ENCODE assay signal across 29 cellular contexts in genomic region chr6:84453499-84453898, GRCh38.
"Had no signal": no experiment of that assay in that cellular context is flagged by ENCODE, and none has a peak within 500 bp of the region (broad histone marks: within the 10 kb centered on the region; RNA-seq: fewer than 3 reads in every experiment).

No MANE protein-coding gene starts in this region.

- H3K4me3 ChIP-seq: adrenal gland, cardiac muscle cell, coronary artery, dorsolateral prefrontal cortex, lower lobe of right lung, psoas muscle, sigmoid colon, stomach, thyroid gland, upper lobe of left lung, vagina had no signal

- H3K79me2 ChIP-seq: parathyroid adenoma had no signal

- H3K9me3 ChIP-seq: adrenal gland, lower lobe of right lung, sigmoid colon, stomach, thyroid gland, upper lobe of left lung, vagina had no signal

- ATAC-seq: left lobe of liver; lower lobe of right lung; naive thymus-derived CD8-positive, alpha-beta T cell; psoas muscle; stimulated activated naive B cell treated with anti-CD40 and anti-IgM and Interleukin-4, amounts not matched to agents 10 μg/mL and 1 μg/mL and 100 μg/mL, for 72 hours had no signal

- H3K36me3 ChIP-seq: adrenal gland, cardiac muscle cell, lower lobe of right lung, sigmoid colon, stomach, thyroid gland, upper lobe of left lung, vagina had no signal

- H3K27ac ChIP-seq: adrenal gland, cardiac muscle cell, coronary artery, dorsolateral prefrontal cortex, lower lobe of right lung, parathyroid adenoma, psoas muscle, sigmoid colon, stomach, thyroid gland, upper lobe of left lung, vagina had no signal

- H3K27me3 ChIP-seq: adrenal gland, cardiac muscle cell, sigmoid colon, stomach, thyroid gland, upper lobe of left lung, vagina had no signal

- H3K4me1 ChIP-seq: adrenal gland, lower lobe of right lung, parathyroid adenoma, psoas muscle, sigmoid colon, stomach, thyroid gland, upper lobe of left lung, vagina had no signal

- DNase-seq: activated CD4-positive, alpha-beta T cell treated with anti-CD3 and anti-CD28 coated beads for 48 hours; activated CD4-positive, alpha-beta T cell treated with anti-CD3 and anti-CD28 coated beads, Interleukin-2, amount 50 U/mL, for 48 hours; activated CD8-positive, alpha-beta memory T cell treated with anti-CD3 and anti-CD28 coated beads for 24 hours; activated effector memory CD4-positive, alpha-beta T cell treated with anti-CD3 and anti-CD28 coated beads, Interleukin-2, amount 50 U/mL, for 16 hours; activated naive CD4-positive, alpha-beta T cell treated with anti-CD3 and anti-CD28 coated beads for 36 hours; activated naive CD8-positive, alpha-beta T cell treated with anti-CD3 and anti-CD28 coated beads for 36 hours; adrenal gland; aorta; dorsolateral prefrontal cortex; effector memory CD4-positive, alpha-beta T cell; erythroblast; kidney glomerular epithelial cell; lower lobe of right lung; mesenchymal stem cell; naive thymus-derived CD8-positive, alpha-beta T cell; nucleus accumbens; psoas muscle; sigmoid colon; small intestine; stimulated activated CD4-positive, alpha-beta T cell treated with anti-CD3 and anti-CD28 coated beads, Interleukin-2, amount 100 ng/mL, for 24 hours; stimulated activated naive B cell treated with anti-CD40 and anti-IgM and Interleukin-4, amounts not matched to agents 10 μg/mL and 1 μg/mL and 100 μg/mL, for 72 hours; stomach; thyroid gland; upper lobe of left lung had no signal

- H3K9ac ChIP-seq: parathyroid adenoma had no signal

- H2AFZ ChIP-seq: parathyroid adenoma had no signal
